In genomic region chr4:119041951-119042560, GRCh38 we compare ENCODE assay signal across 7 cellular contexts.
DNase-seq lines count a peak whose midpoint lies in the region; ATAC-seq and TF ChIP-seq lines count a peak whose summit lies in the region.

No MANE protein-coding gene starts in this region.

- no peak overlapping the region for H2BK5ac ChIP-seq in H9 (ENCODE audit: insufficient read length, low read length)

- intact Hi-C loops in left ventricle myocardium inferior (cut with micrococcal nuclease) = loop anchor here (5.0 kb wide), 1 partner anchor 245 kb away; no protein-coding TSS in a partner anchor
- intact Hi-C loops in sigmoid colon (cut with DNase I) = loop anchor here (5.0 kb wide), 2 partner anchors 170 to 245 kb away; partner anchors contain the start of gene USP53

- no peak overlapping the region for H3K56ac ChIP-seq in H9 (ENCODE audit: insufficient read length, low read depth, low read length)

- H3K4me3 ChIP-seq in LNCaP clone FGC (ENCODE audit: low read depth, low read length) = no peak overlapping the region; the same call in 1 of the 2 replicates
- H3K4me3 ChIP-seq in RWPE2 (ENCODE audit: severe bottlenecking) = no peak overlapping the region
- H3K4me3 ChIP-seq in left ventricle myocardium inferior = no peak overlapping the region
- no peak overlapping the region for H3K4me3 ChIP-seq in sigmoid colon

- no peak overlapping the region for H3K18ac ChIP-seq in H9 (ENCODE audit: insufficient read length, low read depth, low read length)

- H2BK15ac ChIP-seq in H9 (ENCODE audit: low read depth, low read length) = no peak overlapping the region

- no peaks in the 10 kb centered on the region for H3K79me2 ChIP-seq in H9 (ENCODE audit: insufficient read depth, low read length)

- DNase-seq in H9 (peak; percentile 70), LNCaP clone FGC (ENCODE audit: low read depth) (peak; percentile 81), RWPE2 (ENCODE audit: low spot score) (no peak), left ventricle myocardium inferior (no peak), sigmoid colon (peak; percentile 79)
- DNase-seq in activated naive CD4-positive, alpha-beta T cell treated with anti-CD3 and anti-CD28 coated beads, Interleukin-2, amount 50 U/mL, for 72 hours (ENCODE audit: low spot score in 2 of 2) = peak in 1 of 2 donors; percentile 51

- H3K27me3 ChIP-seq in H9 (ENCODE audit: insufficient read depth, low read length) = no peaks in the 10 kb centered on the region
- no peaks in the 10 kb centered on the region for H3K27me3 ChIP-seq in RWPE2 (ENCODE audit: insufficient read depth, poor library complexity, severe bottlenecking)
- no peaks in the 10 kb centered on the region for H3K27me3 ChIP-seq in left ventricle myocardium inferior (ENCODE audit: low read depth)
- no peaks in the 10 kb centered on the region for H3K27me3 ChIP-seq in sigmoid colon

- no peak overlapping the region for H2AK5ac ChIP-seq in H9 (ENCODE audit: insufficient read length, low read length)

- no peaks in the 10 kb centered on the region for H3K9me3 Mint-ChIP-seq in H9
- H3K9me3 Mint-ChIP-seq in activated naive CD4-positive, alpha-beta T cell treated with anti-CD3 and anti-CD28 coated beads, Interleukin-2, amount 50 U/mL, for 72 hours = no peaks in the 10 kb centered on the region

- H3K4me2 ChIP-seq in H9 (ENCODE audit: insufficient read depth, insufficient read length, low read length) = no peak overlapping the region

- H3K4me1 ChIP-seq in H9 (ENCODE audit: insufficient read depth, low read length) (peaks cover 3% of the 10 kb centered on the region), RWPE2 (ENCODE audit: insufficient read depth, poor library complexity, severe bottlenecking) (peaks cover 6% of the 10 kb centered on the region), left ventricle myocardium inferior (peaks cover 91% of the 10 kb centered on the region), sigmoid colon (peaks cover 0 to 86% (median 60%) of the 10 kb centered on the region in 4 donors)

- no peak overlapping the region for H3K23ac ChIP-seq in H9 (ENCODE audit: insufficient read length, low read depth, low read length)

- no peak overlapping the region for H3K14ac ChIP-seq in H9 (ENCODE audit: insufficient read depth, low read length)

- H2BK20ac ChIP-seq in H9 (ENCODE audit: low read depth, low read length, poor library complexity, severe bottlenecking) = no peak overlapping the region

- no peak overlapping the region for H3K4ac ChIP-seq in H9 (ENCODE audit: low read depth, low read length)

- no peak overlapping the region for H2BK120ac ChIP-seq in H9 (ENCODE audit: low read depth, low read length, poor library complexity, severe bottlenecking)

- H3T11ph ChIP-seq in H9 (ENCODE audit: low read length) = no peak overlapping the region

- WGBS in H9 (ENCODE audit: extremely low coverage, insufficient read length, low lambda C conversion rate) = no CpG with 5 or more reads among the region's 6 CpGs
- WGBS in sigmoid colon, 2 donors = 1 to 3% methylated on average over 6 of the region's 6 CpGs

- TF ChIP-seq EP300 in sigmoid colon (IDR thresholded peaks at IDR 0.05) = no peak

- H3K36me3 Mint-ChIP-seq in H9 (ENCODE audit: insufficient read depth in 1 of 3, low read depth in 3 of 3) = no peaks in the 10 kb centered on the region
- no peaks in the 10 kb centered on the region for H3K36me3 Mint-ChIP-seq in activated naive CD4-positive, alpha-beta T cell treated with anti-CD3 and anti-CD28 coated beads, Interleukin-2, amount 50 U/mL, for 72 hours

- H4K91ac ChIP-seq in H9 (ENCODE audit: insufficient read length, low read depth, low read length) = no peak overlapping the region

- H3K79me1 ChIP-seq in H9 (ENCODE audit: insufficient read depth, low read depth, low read length, poor library complexity, severe bottlenecking) = no peaks in the 10 kb centered on the region

- H3K9ac ChIP-seq in H9 (ENCODE audit: extremely low read depth, insufficient read length, low read length) = no peak overlapping the region

- peak; percentile 64 for TF ChIP-seq CTCF in GM12873 (IDR thresholded peaks at IDR 0.05; ENCODE audit: insufficient read depth, low read depth, low read length, missing control alignments)
- peak; percentile 76 for TF ChIP-seq CTCF in H9 (conservative IDR thresholded peaks at IDR 0.05)
- TF ChIP-seq CTCF in LNCaP clone FGC (IDR thresholded peaks at IDR 0.05; ENCODE audit: control insufficient read depth, extremely low read depth, insufficient read depth) = peak; percentile 69
- TF ChIP-seq CTCF in RWPE2 (IDR thresholded peaks at IDR 0.05; ENCODE audit: poor library complexity, severe bottlenecking) = peak; percentile 91
- TF ChIP-seq CTCF in left ventricle myocardium inferior (IDR thresholded peaks at IDR 0.05; ENCODE audit: borderline replicate concordance) = peak; percentile 72
- TF ChIP-seq CTCF in sigmoid colon (IDR thresholded peaks at IDR 0.05) = peak; percentile 34 to 72 (median 70)

- TF ChIP-seq POLR2A in sigmoid colon (IDR thresholded peaks at IDR 0.05) = no peak

- no peak overlapping the region for H3K27ac Mint-ChIP-seq in H9
- H3K27ac Mint-ChIP-seq in activated naive CD4-positive, alpha-beta T cell treated with anti-CD3 and anti-CD28 coated beads, Interleukin-2, amount 50 U/mL, for 72 hours = no peak overlapping the region

- no peaks in the 10 kb centered on the region for H3K27me3 Mint-ChIP-seq in H9 (ENCODE audit: low read depth)

- H3K23me2 ChIP-seq in H9 (ENCODE audit: insufficient read length, low read depth, low read length, poor library complexity, severe bottlenecking) = no peaks in the 10 kb centered on the region

- H2BK12ac ChIP-seq in H9 (ENCODE audit: insufficient read length, low read depth, low read length) = no peak overlapping the region

- no peaks in the 10 kb centered on the region for H3K36me3 ChIP-seq in RWPE2 (ENCODE audit: low read depth)
- no peaks in the 10 kb centered on the region for H3K36me3 ChIP-seq in left ventricle myocardium inferior
- no peaks in the 10 kb centered on the region for H3K36me3 ChIP-seq in sigmoid colon

- peak; percentile 91 for ATAC-seq in RWPE2 (ENCODE audit: low read depth)
- ATAC-seq in activated naive CD4-positive, alpha-beta T cell treated with anti-CD3 and anti-CD28 coated beads, Interleukin-2, amount 50 U/mL, for 72 hours = peak; percentile 77 to 92

- H4K20me1 ChIP-seq in H9 (ENCODE audit: control insufficient read depth, insufficient read depth, insufficient read length) = no peaks in the 10 kb centered on the region

- no peak overlapping the region for H4K8ac ChIP-seq in H9 (replicated peaks; ENCODE audit: insufficient read length, low read depth, low read length)

- H3K4me3 Mint-ChIP-seq in H9 = no peak overlapping the region

- peaks cover 43 to 44% of the 10 kb centered on the region in 2 experiments for H3K4me1 Mint-ChIP-seq in H9

- H3K9me3 ChIP-seq in H9 (ENCODE audit: control insufficient read depth, low read depth, low read length) (no peaks in the 10 kb centered on the region), RWPE2 (ENCODE audit: severe bottlenecking) (no peaks in the 10 kb centered on the region), left ventricle myocardium inferior (replicated peaks) (no peaks in the 10 kb centered on the region), sigmoid colon (no peaks in the 10 kb centered on the region)

- H2AFZ ChIP-seq in H9 (ENCODE audit: low read length) = no peak overlapping the region

- H4K5ac ChIP-seq in H9 (ENCODE audit: insufficient read length, low read depth, low read length) = no peak overlapping the region

- H3K27ac ChIP-seq in H9 (ENCODE audit: insufficient read length, low read depth, low read length) (no peak overlapping the region), RWPE2 (ENCODE audit: poor library complexity, severe bottlenecking) (no peak overlapping the region), left ventricle myocardium inferior (replicated peaks) (peak overlapping the region; percentile 68), sigmoid colon (peak overlapping the region; percentile 18 to 98 (median 89))

Comparison
In these comparisons a context has a peak if more than half of its experiments do, and no peak if none do; other contexts are left out.
1. DNase-seq: peak in H9 (single experiment), LNCaP clone FGC (single experiment) and sigmoid colon (single experiment); none in RWPE2 (single experiment) and left ventricle myocardium inferior (single experiment).
2. H3K27ac ChIP-seq: peak in left ventricle myocardium inferior (single experiment) and sigmoid colon (4 of 4); none in H9 (single experiment) and RWPE2 (single experiment).
3. Peak in every context shown above with its lines, with median percentiles within 50 percentile points of each other: CTCF ChIP-seq.